In the genomic region with DNA sequence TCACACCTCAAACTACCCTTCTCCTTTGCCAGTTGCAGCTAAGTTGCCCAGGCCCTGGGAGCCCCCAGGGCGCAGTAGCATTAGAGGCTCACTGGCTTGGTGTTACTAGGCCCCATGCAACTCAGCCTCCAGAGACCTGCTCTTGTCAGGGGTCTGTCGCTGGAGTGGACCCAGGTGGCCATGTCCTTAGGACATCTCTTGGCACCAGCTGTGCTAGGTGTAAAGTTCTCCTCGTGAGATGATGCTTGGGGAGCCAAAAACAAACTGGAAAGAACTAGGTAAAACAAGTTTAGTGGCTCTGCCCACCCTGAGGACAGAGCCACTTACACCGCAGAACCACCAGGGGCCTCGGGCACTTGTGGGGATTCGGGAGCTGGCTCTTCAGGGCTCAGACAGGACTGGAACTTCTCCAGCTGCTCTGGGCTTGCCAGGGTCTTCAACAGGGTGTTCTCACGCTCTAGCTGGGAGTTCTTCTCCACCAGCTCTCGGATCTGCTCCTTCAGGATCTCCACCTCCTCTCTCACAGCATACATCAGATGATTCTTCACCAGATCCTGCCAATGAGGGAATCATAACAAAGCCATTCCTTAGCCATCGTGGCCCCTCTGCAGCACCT, we compare ENCODE assay signal across 8 cellular contexts.
DNase-seq lines count a peak whose midpoint lies in the region; ATAC-seq and TF ChIP-seq lines count a peak whose summit lies in the region.

No MANE protein-coding gene starts in this region.

- intact Hi-C loops in heart left ventricle (cut with DNase I), result loop anchor here in 2 of 10 donors (2.0 to 5.0 kb wide), 2 partner anchors 37 to 38 kb away; no protein-coding TSS in a partner anchor
- intact Hi-C loops in left cardiac atrium (cut with DNase I), result loop anchor here in 1 of 2 donors (5.0 kb wide), 1 partner anchor 37 kb away; no protein-coding TSS in a partner anchor
- intact Hi-C loops in aorta (cut with DNase I), result loop anchor here in 1 of 2 donors (2.0 kb wide), 1 partner anchor 38 kb away; no protein-coding TSS in a partner anchor

- H3K27me3 ChIP-seq in heart left ventricle, result peaks cover 0 to 9% (median 0%) of the 10 kb centered on the region in 9 donors
- H3K27me3 ChIP-seq in mucosa of stomach (ENCODE audit: control insufficient read depth, insufficient read depth, low read length), result no peaks in the 10 kb centered on the region
- H3K27me3 ChIP-seq in aorta (ENCODE audit: control insufficient read depth in 1 of 2, insufficient read depth in 2 of 2, low read length in 1 of 2), result no peaks in the 10 kb centered on the region
- H3K27me3 ChIP-seq in HAP-1 (ENCODE audit: low read depth), result no peaks in the 10 kb centered on the region

- no peaks in the 10 kb centered on the region for H3K9me3 ChIP-seq in heart left ventricle
- no peaks in the 10 kb centered on the region for H3K9me3 ChIP-seq in mucosa of stomach (ENCODE audit: control insufficient read depth, low read length)
- no peaks in the 10 kb centered on the region for H3K9me3 ChIP-seq in aorta (ENCODE audit: control insufficient read depth, low read length)
- no peaks in the 10 kb centered on the region for H3K9me3 ChIP-seq in HAP-1

- peak overlapping the region; percentile 94 for H3K9ac ChIP-seq in mucosa of stomach (ENCODE audit: low read length)

- TF ChIP-seq POLR2A in heart left ventricle (IDR thresholded peaks at IDR 0.05), result no peak

- TF ChIP-seq CTCF in heart left ventricle (IDR thresholded peaks at IDR 0.05), result peak in 3 of 12 donors; percentile 5 to 10 (median 9)
- TF ChIP-seq CTCF in cardiac fibroblast (IDR thresholded peaks at IDR 0.05; ENCODE audit: low read depth, low read length), result peak; percentile 28

- in situ Hi-C loops in HAP-1 (cut with MboI; ENCODE audit: low sequenced_read_pairs), result no loop called here

- DNase-seq in heart left ventricle (no peak), left cardiac atrium (no peak), cardiac fibroblast (ENCODE audit: low read depth in 2 of 2) (peak; percentile 38 to 56), aorta (peak in 1 of 2 donors; percentile 75), KG1 (lab: John Stamatoyannopoulos, UW) (no peak), HAP-1 (ENCODE audit: low spot score in 2 of 2) (no peak)

- H3K4me3 ChIP-seq in heart left ventricle, result peak overlapping the region in 11 of 12 donors; percentile 46 to 95 (median 75)
- peak overlapping the region; percentile 67 to 77 for H3K4me3 ChIP-seq in cardiac fibroblast (replicated peaks in 1 of 2; ENCODE audit: low read depth in 2 of 2, low read length in 2 of 2)
- no peak overlapping the region for H3K4me3 ChIP-seq in mucosa of stomach (ENCODE audit: low read length)
- H3K4me3 ChIP-seq in aorta (ENCODE audit: low read length in 2 of 2), result peak overlapping the region; percentile 50 to 92
- no peak overlapping the region for H3K4me3 ChIP-seq in HAP-1

- H3K4me1 ChIP-seq in heart left ventricle (peaks cover 0 to 67% (median 12%) of the 10 kb centered on the region in 12 donors), mucosa of stomach (ENCODE audit: control insufficient read depth, insufficient read depth, low read length) (peaks cover 52% of the 10 kb centered on the region), aorta (ENCODE audit: control insufficient read depth in 1 of 2, insufficient read depth in 2 of 2, low read length in 2 of 2) (peaks cover 0 to 1% of the 10 kb centered on the region in 2 donors), HAP-1 (peaks cover 32% of the 10 kb centered on the region)

- WGBS in heart left ventricle, 4 donors, result 56 to 83% (median 62%) methylated on average over 6 to 9 of the region's 9 CpGs
- 42 to 50% methylated on average over 9 of the region's 9 CpGs for WGBS in aorta, 2 donors

- ATAC-seq in heart left ventricle (no peak), left cardiac atrium (no peak), aorta (ENCODE audit: low FRiP score) (no peak), GM19351 (IDR thresholded peaks at IDR 0.05; ENCODE audit: unreplicated experiment) (no peak)

- H3K36me3 ChIP-seq in heart left ventricle (peaks cover 0 to 25% (median 16%) of the 10 kb centered on the region in 9 donors), mucosa of stomach (ENCODE audit: control insufficient read depth, insufficient read depth, low read length) (peaks cover 16% of the 10 kb centered on the region), aorta (ENCODE audit: control insufficient read depth in 1 of 2, insufficient read depth in 2 of 2, low read length in 1 of 2) (no peaks in the 10 kb centered on the region), HAP-1 (replicated peaks) (peaks cover 19% of the 10 kb centered on the region)

- H3K27ac ChIP-seq in heart left ventricle, result peak overlapping the region in 11 of 12 donors; percentile 90 to 99 (median 93)
- peak overlapping the region in 1 of 2 donors; percentile 100 for H3K27ac ChIP-seq in aorta (ENCODE audit: low read depth in 1 of 2, low read length in 2 of 2)

Comparison
In these comparisons a context has a peak if more than half of its experiments do, and no peak if none do; other contexts are left out.
1. DNase-seq: peak in cardiac fibroblast (2 of 2); none in heart left ventricle (0 of 5), left cardiac atrium (single experiment), KG1 (single experiment) and HAP-1 (0 of 2).
2. H3K4me3 ChIP-seq: peak in heart left ventricle (11 of 12), cardiac fibroblast (2 of 2) and aorta (2 of 2); none in mucosa of stomach (single experiment) and HAP-1 (single experiment).